ENCODE assay signal across 1 cellular context in genomic region chr6:111502154-111502553, GRCh38.
TF ChIP-seq lines count a peak whose summit lies in the region.

No MANE protein-coding gene starts in this region.

TF ChIP-seq in GM23338, 12 proteins besides CTCF, POLR2A, EP300 and RAD21 (continued from another document):
- TF ChIP-seq ZNF462 (CRISPR knock-in tag; IDR thresholded peaks at IDR 0.05) (no peak), EZH2phosphoT487 (IDR thresholded peaks at IDR 0.05; ENCODE audit: unreplicated experiment) (no peak), REST (IDR thresholded peaks at IDR 0.05; ENCODE audit: unreplicated experiment) (no peak), ZNF114 (CRISPR knock-in tag; IDR thresholded peaks at IDR 0.05) (no peak), JUNB (IDR thresholded peaks at IDR 0.05; ENCODE audit: unreplicated experiment) (no peak), ZNF331 (CRISPR knock-in tag; IDR thresholded peaks at IDR 0.05; ENCODE audit: low read depth) (no peak), EZH2 (IDR thresholded peaks at IDR 0.05; ENCODE audit: low read depth, unreplicated experiment) (no peak), ETS1 (IDR thresholded peaks at IDR 0.05) (no peak), STAT1 (IDR thresholded peaks at IDR 0.05; ENCODE audit: unreplicated experiment) (no peak), NANOG (IDR thresholded peaks at IDR 0.05; ENCODE audit: borderline replicate concordance) (no peak), POLR2AphosphoS5 (IDR thresholded peaks at IDR 0.05; ENCODE audit: low read depth) (no peak)
